ENCODE assay signal across 34 cellular contexts in the genomic region with DNA sequence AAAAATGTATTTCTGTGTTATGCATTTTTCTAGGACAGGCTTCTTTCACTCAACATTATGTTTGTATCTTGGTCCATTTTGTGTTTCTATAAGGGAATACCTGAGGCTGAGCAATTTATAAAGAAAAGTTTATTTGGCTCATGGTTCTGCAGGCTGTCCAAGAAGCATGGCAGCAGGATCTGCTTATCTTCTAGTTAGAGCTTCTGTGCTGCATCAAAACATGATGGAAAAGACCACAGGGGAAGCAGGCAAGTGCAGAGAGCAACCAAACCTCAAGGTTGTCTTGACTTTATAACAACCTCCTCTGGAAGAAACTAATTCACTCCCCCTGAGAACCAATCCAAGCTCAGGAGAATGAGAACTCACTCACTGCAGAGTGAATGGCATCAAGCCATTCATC.
"Had no signal": no experiment of that assay in that cellular context is flagged by ENCODE, and none has a peak within 500 bp of the region (broad histone marks: within the 10 kb centered on the region; RNA-seq: fewer than 3 reads in every experiment).

No MANE protein-coding gene starts in this region.

- H3K4me3 ChIP-seq: MG63 had no signal

- DNase-seq: Karpas-422, Kasumi-1, MG63, MM.1S, MV-4-11, NCI-H1048, NCI-H1092, NCI-H1092 treated with DMSO at 0.1 percent for 48 hours, NCI-H1105, NCI-H1105 treated with DMSO at 0.1 percent for 48 hours, NCI-H1417, NCI-H1417 treated with DMSO at 0.1 percent for 48 hours, NCI-H1436, NCI-H1436 treated with DMSO at 0.1 percent for 48 hours, NCI-H146, NCI-H1694, NCI-H1694 treated with DMSO at 0.1 percent for 48 hours, NCI-H187, NCI-H187 treated with DMSO at 0.1 percent for 48 hours, NCI-H1930, NCI-H2029, NCI-H2029 treated with DMSO at 0.1 percent for 48 hours, NCI-H2081, NCI-H2081 treated with DMSO at 0.1 percent for 48 hours, NCI-H2107, NCI-H2171, NCI-H2171 treated with DMSO at 0.1 percent for 48 hours, NCI-H2227 treated with DMSO at 0.1 percent for 48 hours, NCI-H226, NCI-H345, NCI-H446, NCI-H446 treated with DMSO at 0.1 percent for 48 hours, NCI-H510A had no signal

- H3K9me3 ChIP-seq: MG63 had no signal

- H3K27me3 ChIP-seq: MG63 had no signal

- H3K36me3 ChIP-seq: MG63 had no signal

- H3K27ac ChIP-seq: KMS-11 had no signal
